In genomic region chr17:66944365-66945203, GRCh38 we compare ENCODE assay signal across 13 cellular contexts. TPM values are rescaled to one million over a fixed set of nuclear protein-coding genes. Genes with fewer than 3 reads are reported as not detected.
DNase-seq lines count a peak whose midpoint lies in the region; ATAC-seq, FAIRE-seq and TF ChIP-seq lines count a peak whose summit lies in the region.
"Had no signal": no experiment of that assay in that cellular context is flagged by ENCODE, and none has a peak within 500 bp of the region (broad histone marks: within the 10 kb centered on the region; RNA-seq: fewer than 3 reads in every experiment).

No MANE protein-coding gene starts in this region.

- no peak for FAIRE-seq in bronchial epithelial cell (lab: Jason Lieb, UNC)

- H3K27me3 Mint-ChIP-seq in nephron (ENCODE audit: low read depth): peaks cover 60% of the 10 kb centered on the region

- H3K4me2 ChIP-seq in BLaER1 (peak overlapping the region; percentile 83), Loucy (ENCODE audit: low read depth, low read length, poor library complexity, severe bottlenecking) (peak overlapping the region; percentile 29)

- H3K27ac Mint-ChIP-seq in nephron: peak overlapping the region; percentile 11 to 32 (median 12)
- H3K27ac Mint-ChIP-seq: natural killer cell treated with Interleukin-12 subunit alpha and Interleukin-12 subunit beta and Interleukin-15 and Interleukin-18, amount 100 ng/mL, for 72 hours; stimulated activated naive B cell treated with anti-CD40 and anti-IgM and Interleukin-4, amounts not matched to agents 10 μg/mL and 1 μg/mL and 100 μg/mL, for 72 hours had no signal

- H3K9me2 ChIP-seq in Loucy (replicated peaks; ENCODE audit: low read depth, low read length): no peaks in the 10 kb centered on the region

- no peaks in the 10 kb centered on the region for H3K79me2 ChIP-seq in Loucy (ENCODE audit: insufficient read depth, low read length)

- H3K36me3 Mint-ChIP-seq in nephron (ENCODE audit: low read depth): no peaks in the 10 kb centered on the region
- H3K36me3 Mint-ChIP-seq: natural killer cell treated with Interleukin-12 subunit alpha and Interleukin-12 subunit beta and Interleukin-15 and Interleukin-18, amount 100 ng/mL, for 72 hours; stimulated activated naive B cell treated with anti-CD40 and anti-IgM and Interleukin-4, amounts not matched to agents 10 μg/mL and 1 μg/mL and 100 μg/mL, for 72 hours had no signal

- peaks cover 2% of the 10 kb centered on the region; the same call in 1 of the 2 replicates for H3K9me3 ChIP-seq in BLaER1
- H3K9me3 ChIP-seq in Loucy (ENCODE audit: insufficient read depth, low read depth, low read length): no peaks in the 10 kb centered on the region
- H3K9me3 ChIP-seq: esophagus squamous epithelium had no signal

- H3K36me3 ChIP-seq in BLaER1 (no peaks in the 10 kb centered on the region), Loucy (ENCODE audit: insufficient read depth, low read length) (no peaks in the 10 kb centered on the region), bronchial epithelial cell (ENCODE audit: control insufficient read depth, insufficient read depth, low read length) (no peaks in the 10 kb centered on the region)
- H3K36me3 ChIP-seq: esophagus squamous epithelium had no signal

- TF ChIP-seq CTCF in Loucy (conservative IDR thresholded peaks at IDR 0.05; ENCODE audit: low read length) (no peak), bronchial epithelial cell (IDR thresholded peaks at IDR 0.05; ENCODE audit: insufficient read depth, low read length, severe bottlenecking) (no peak), nephron (IDR thresholded peaks at IDR 0.05; ENCODE audit: unreplicated experiment in 3 of 3) (no peak)

- ATAC-seq in HG03095 (IDR thresholded peaks at IDR 0.05; ENCODE audit: unreplicated experiment) (no peak), HG03196 (IDR thresholded peaks at IDR 0.05; ENCODE audit: unreplicated experiment) (no peak), HG03139 (IDR thresholded peaks at IDR 0.05; ENCODE audit: unreplicated experiment) (no peak)
- ATAC-seq: natural killer cell treated with Interleukin-12 subunit alpha and Interleukin-12 subunit beta and Interleukin-15 and Interleukin-18, amount 100 ng/mL, for 72 hours; stimulated activated naive B cell treated with anti-CD40 and anti-IgM and Interleukin-4, amounts not matched to agents 10 μg/mL and 1 μg/mL and 100 μg/mL, for 72 hours had no signal

- H3K4me1 ChIP-seq in BLaER1 (peaks cover 80% of the 10 kb centered on the region), Loucy (ENCODE audit: insufficient read depth, low read length, poor library complexity, severe bottlenecking) (no peaks in the 10 kb centered on the region)

- peak overlapping the region in 2 of 3 experiments; percentile 30 to 48 for H3K4me3 Mint-ChIP-seq in nephron
- H3K4me3 Mint-ChIP-seq: natural killer cell treated with Interleukin-12 subunit alpha and Interleukin-12 subunit beta and Interleukin-15 and Interleukin-18, amount 100 ng/mL, for 72 hours; stimulated activated naive B cell treated with anti-CD40 and anti-IgM and Interleukin-4, amounts not matched to agents 10 μg/mL and 1 μg/mL and 100 μg/mL, for 72 hours had no signal

- DNase-seq in bronchial epithelial cell (ENCODE audit: low read depth) (peak; percentile 14), NCI-H2029 (lab: John Stamatoyannopoulos, UW) (no peak)
- DNase-seq: activated gamma-delta T cell; esophagus squamous epithelium; NCI-H2029 treated with DMSO at 0.1 percent for 48 hours; stimulated activated naive B cell treated with anti-CD40 and anti-IgM and Interleukin-4, amounts not matched to agents 10 μg/mL and 1 μg/mL and 100 μg/mL, for 72 hours had no signal

- H3K9ac ChIP-seq in BLaER1 (peak overlapping the region; percentile 74), Loucy (ENCODE audit: low read depth, low read length, poor library complexity, severe bottlenecking) (no peak overlapping the region)

- H3K27me3 ChIP-seq in BLaER1 (no peaks in the 10 kb centered on the region), Loucy (ENCODE audit: insufficient read depth, low read length, poor library complexity, severe bottlenecking) (no peaks in the 10 kb centered on the region), bronchial epithelial cell (ENCODE audit: control insufficient read depth, insufficient read depth, low read length) (no peaks in the 10 kb centered on the region)

- H3K4me1 Mint-ChIP-seq in nephron: peaks cover 75% of the 10 kb centered on the region

- H3K4me3 ChIP-seq in BLaER1: 0 out of 2 replicates have a peak overlapping the region, but pooled peaks have one; percentile 50
- no peak overlapping the region for H3K4me3 ChIP-seq in Loucy (ENCODE audit: low read length, poor library complexity, severe bottlenecking)
- H3K4me3 ChIP-seq in bronchial epithelial cell (ENCODE audit: low read depth, low read length): no peak overlapping the region
- H3K4me3 ChIP-seq: esophagus squamous epithelium had no signal

- peak overlapping the region; percentile 92 for H3K27ac ChIP-seq in BLaER1
- H3K27ac ChIP-seq: esophagus squamous epithelium had no signal

- H3F3A ChIP-seq in Loucy (ENCODE audit: low read depth): no peaks in the 10 kb centered on the region

- H3K9me3 Mint-ChIP-seq in nephron: peaks cover 2% of the 10 kb centered on the region
- H3K9me3 Mint-ChIP-seq: natural killer cell treated with Interleukin-12 subunit alpha and Interleukin-12 subunit beta and Interleukin-15 and Interleukin-18, amount 100 ng/mL, for 72 hours; stimulated activated naive B cell treated with anti-CD40 and anti-IgM and Interleukin-4, amounts not matched to agents 10 μg/mL and 1 μg/mL and 100 μg/mL, for 72 hours had no signal

- no peak overlapping the region for H2AFZ ChIP-seq in Loucy (ENCODE audit: low read length)

- H4K20me1 ChIP-seq in BLaER1 (no peaks in the 10 kb centered on the region), Loucy (ENCODE audit: insufficient read depth, low read length, poor library complexity, severe bottlenecking) (no peaks in the 10 kb centered on the region)

RNA-seq across cellular contexts. Expression of gene CACNG4, which starts 19.9 kb away (rescaled TPM):
- total RNA-seq in bronchial epithelial cell: not detected in 2 replicates
- total RNA-seq: natural killer cell treated with Interleukin-12 subunit alpha and Interleukin-12 subunit beta and Interleukin-15 and Interleukin-18, amount 100 ng/mL, for 72 hours had no signal
